Comparison of ENCODE assay signal across 1 cellular context in genomic region chr4:2754848-2755820, GRCh38.
TF ChIP-seq lines count a peak whose summit lies in the region.

No MANE protein-coding gene starts in this region.

TF ChIP-seq in WTC11, 78 proteins besides CTCF, POLR2A, EP300 and RAD21 (continued from another document):
- TF ChIP-seq ARID4B (CRISPR knock-in tag; IDR thresholded peaks at IDR 0.05; ENCODE audit: borderline replicate concordance) (no peak), ATF1 (CRISPR knock-in tag; IDR thresholded peaks at IDR 0.05) (no peak), GRHL2 (CRISPR knock-in tag; IDR thresholded peaks at IDR 0.05; ENCODE audit: insufficient replicate concordance, severe bottlenecking) (no peak), OVOL2 (CRISPR knock-in tag; IDR thresholded peaks at IDR 0.05; ENCODE audit: borderline replicate concordance) (no peak)
